Comparison of ENCODE assay signal across 18 cellular contexts in the genomic region with DNA sequence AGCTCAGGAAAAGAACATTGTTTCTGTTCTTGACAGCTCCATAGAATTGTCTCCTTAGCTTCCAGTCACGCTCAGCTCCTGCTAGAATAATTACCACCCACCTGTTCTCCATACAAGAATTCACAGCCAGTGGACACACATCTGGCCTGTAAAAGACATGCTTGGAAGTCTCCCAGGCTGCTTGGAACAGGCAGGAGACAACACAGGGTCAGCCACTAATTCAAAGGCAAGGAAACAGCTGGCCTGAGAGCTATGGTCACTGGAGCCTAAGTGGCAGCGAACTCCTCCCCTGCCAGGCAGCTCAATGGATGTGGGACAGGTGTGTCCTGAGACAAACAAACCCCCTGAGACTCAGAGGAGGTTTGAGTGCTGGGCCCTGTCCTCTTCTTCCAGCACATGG. TPM values are rescaled to one million over a fixed set of nuclear protein-coding genes. Genes with fewer than 3 reads are reported as not detected.
DNase-seq lines count a peak whose midpoint lies in the region; ATAC-seq and TF ChIP-seq lines count a peak whose summit lies in the region.
"Had no signal": no experiment of that assay in that cellular context is flagged by ENCODE, and none has a peak within 500 bp of the region (broad histone marks: within the 10 kb centered on the region; RNA-seq: fewer than 3 reads in every experiment).

No MANE protein-coding gene starts in this region.

- H3K9me3 ChIP-seq in IMR-90 (ENCODE audit: control insufficient read depth, insufficient read depth, low read length) = no peaks in the 10 kb centered on the region
- H3K9me3 ChIP-seq in MG63 = no peaks in the 10 kb centered on the region
- H3K9me3 ChIP-seq: colonic mucosa had no signal

- peaks cover 13% of the 10 kb centered on the region for H3K9me1 ChIP-seq in IMR-90 (ENCODE audit: insufficient read depth, low read length)

- no peak overlapping the region for H3K4me2 ChIP-seq in IMR-90 (ENCODE audit: low read depth, low read length)
- H3K4me2 ChIP-seq: PC-9 had no signal

- H3K4me1 ChIP-seq in IMR-90 (ENCODE audit: control insufficient read depth, insufficient read depth, low read length) = peaks cover 34% of the 10 kb centered on the region
- H3K4me1 ChIP-seq: colonic mucosa had no signal

- no peak for TF ChIP-seq RAD21 in IMR-90 (IDR thresholded peaks at IDR 0.05; ENCODE audit: low read length)

- 0 out of 2 replicates have a peak overlapping the region, but pooled peaks have one; percentile 7 for H3K14ac ChIP-seq in IMR-90 (replicated peaks; ENCODE audit: low read depth, low read length)

- H3K4me3 ChIP-seq in IMR-90 (ENCODE audit: insufficient read depth, low read depth, low read length) (no peak overlapping the region), MG63 (no peak overlapping the region), brain microvascular endothelial cell (ENCODE audit: low read depth, low read length) (no peak overlapping the region)
- H3K4me3 ChIP-seq: colonic mucosa, PC-9 had no signal

- H3K27me3 ChIP-seq in IMR-90 (ENCODE audit: control insufficient read depth, insufficient read depth, low read length) = no peaks in the 10 kb centered on the region
- H3K27me3 ChIP-seq in MG63 = no peaks in the 10 kb centered on the region
- H3K27me3 ChIP-seq in brain microvascular endothelial cell (replicated peaks) = no peaks in the 10 kb centered on the region
- H3K27me3 ChIP-seq: colonic mucosa had no signal

- POLR2A ChIA-PET in IMR-90 (lab: Charles Lee; ENCODE audit: unreplicated experiment) = no interaction called here

- H2BK120ac ChIP-seq in IMR-90 (ENCODE audit: low read depth, low read length) = no peak overlapping the region; the same call in 1 of the 2 replicates

- intact Hi-C loops in IMR-90 (cut with micrococcal nuclease) (loop anchor here (1.0 kb wide), 1 partner anchor 16 kb away; no protein-coding TSS in a partner anchor), sciatic nerve (cut with DNase I) (no loop called here)

- H3K36me3 ChIP-seq in IMR-90 (ENCODE audit: control insufficient read depth, insufficient read depth, low read length) (no peaks in the 10 kb centered on the region), MG63 (no peaks in the 10 kb centered on the region), brain microvascular endothelial cell (replicated peaks) (no peaks in the 10 kb centered on the region)
- H3K36me3 ChIP-seq: colonic mucosa had no signal

- H3K4ac ChIP-seq in IMR-90 (ENCODE audit: low read depth, low read length) = 0 out of 2 replicates have a peak overlapping the region, but pooled peaks have one; percentile 31

- TF ChIP-seq POLR2A in IMR-90 (IDR thresholded peaks at IDR 0.05; ENCODE audit: low read depth, low read length) = no peak

- peak overlapping the region; percentile 12 for H2AK9ac ChIP-seq in IMR-90 (replicated peaks; ENCODE audit: low read depth, low read length, poor library complexity)

- no peak overlapping the region for H2BK5ac ChIP-seq in IMR-90 (ENCODE audit: low read depth, low read length, poor library complexity, severe bottlenecking)

- DNase-seq in NCI-H510A treated with DMSO at 0.1 percent for 48 hours (lab: John Stamatoyannopoulos, UW) (peak; percentile 38), NCI-H510A (lab: John Stamatoyannopoulos, UW) (no peak), IMR-90 (no peak), dermis blood vessel endothelial cell (peak; percentile 76), sciatic nerve (ENCODE audit: low spot score) (no peak), MG63 (no peak), brain microvascular endothelial cell (no peak), NCI-H2081 treated with DMSO at 0.1 percent for 48 hours (lab: John Stamatoyannopoulos, UW) (no peak)
- DNase-seq: activated CD4-positive, alpha-beta T cell treated with anti-CD3 and anti-CD28 coated beads, Interleukin-2, amount 50 U/mL, for 1 hour; activated CD8-positive, alpha-beta memory T cell treated with anti-CD3 and anti-CD28 coated beads, Interleukin-2, amount 50 U/mL, for 4 hours; C1 segment of cervical spinal cord; colonic mucosa; GF-D8; NCI-H1436 treated with DMSO at 0.1 percent for 48 hours; NCI-H526 treated with DMSO at 0.1 percent for 48 hours; PC-9; stimulated activated CD8-positive, alpha-beta memory T cell treated with anti-CD3 and anti-CD28 coated beads, Interleukin-4, amount 100 ng/mL, for 48 hours had no signal

- WGBS in IMR-90 (ENCODE audit: extremely low coverage in 2 of 2, insufficient read length in 1 of 2), 2 experiments = no CpG with 5 or more reads among the region's 2 CpGs

- H3K79me1 ChIP-seq in IMR-90 (ENCODE audit: low read depth in 1 of 2, low read length in 2 of 2) = no peaks in the 10 kb centered on the region

- ATAC-seq in IMR-90 (ENCODE audit: low read depth) (no peak), sciatic nerve (peak; percentile 32)

- no peak overlapping the region for H3K9ac ChIP-seq in IMR-90 (ENCODE audit: low read depth, low read length)

- H4K20me1 ChIP-seq in IMR-90 (ENCODE audit: insufficient read depth, low read length) = no peaks in the 10 kb centered on the region

- H4K8ac ChIP-seq in IMR-90 (ENCODE audit: low read depth in 2 of 2, low read length in 2 of 2) = no peak overlapping the region

- no peak for TF ChIP-seq CTCF in IMR-90 (conservative IDR thresholded peaks at IDR 0.05; ENCODE audit: low read depth, low read length)
- no peak for TF ChIP-seq CTCF in brain microvascular endothelial cell (IDR thresholded peaks at IDR 0.05; ENCODE audit: low read depth, low read length, missing control alignments)

- H4K5ac ChIP-seq in IMR-90 (ENCODE audit: low read depth, low read length) = no peak overlapping the region; the same call in 1 of the 2 replicates

- H3K18ac ChIP-seq in IMR-90 (ENCODE audit: low read depth, low read length) = peak overlapping the region; percentile 37; the same call in 1 of the 2 replicates

- no TSS peak for BruUV-seq in IMR-90 (replicated peaks; lab: Mats Ljungman, UMichigan)

- no peak overlapping the region for H3K27ac ChIP-seq in IMR-90 (ENCODE audit: insufficient read depth, low read length)
- H3K27ac ChIP-seq in brain microvascular endothelial cell = no peak overlapping the region
- H3K27ac ChIP-seq: colonic mucosa, HL-60, PC-9 had no signal

- H4K91ac ChIP-seq in IMR-90 (ENCODE audit: insufficient read depth, low read depth, low read length) = no peak overlapping the region

- H2BK15ac ChIP-seq in IMR-90 (ENCODE audit: low read depth, low read length) = peak overlapping the region; percentile 12; the same call in 1 of the 3 replicates

- H3K56ac ChIP-seq in IMR-90 (ENCODE audit: extremely low read depth, insufficient read depth, low read length) = no peak overlapping the region

- in situ Hi-C loops in IMR-90 (cut with MboI; ENCODE audit: low sequenced_read_pairs) (no loop called here), brain microvascular endothelial cell (cut with HindIII; ENCODE audit: low pct_ligation_motif_present, low sequenced_read_pairs) (no loop called here)

- CTCF ChIA-PET in IMR-90 (lab: Yijun Ruan, JAX) = interaction anchor here (0.6 kb wide), 1 partner anchor 128 kb away, joined by 4 read pairs; no protein-coding TSS in a partner anchor

- H2BK20ac ChIP-seq in IMR-90 (ENCODE audit: low read depth, low read length) = 0 out of 2 replicates have a peak overlapping the region, but pooled peaks have one; percentile 33

- H2AFZ ChIP-seq in IMR-90 (replicated peaks; ENCODE audit: low read length, poor library complexity) = no peak overlapping the region
- H2AFZ ChIP-seq: PC-9 had no signal

- H3K23ac ChIP-seq in IMR-90 (ENCODE audit: low read depth, low read length) = no peak overlapping the region

- dilution Hi-C loops in IMR-90 (cut with HindIII; ENCODE audit: low sequenced_read_pairs, unreplicated experiment) = no loop called here

- H2AK5ac ChIP-seq in IMR-90 (ENCODE audit: low read depth, low read length) = peak overlapping the region; percentile 25; the same call in 1 of the 2 replicates

TF ChIP-seq in IMR-90, 13 proteins besides CTCF, POLR2A, EP300 and RAD21:
- no peak for TF ChIP-seq MXI1 (IDR thresholded peaks at IDR 0.05; ENCODE audit: borderline replicate concordance, low read depth, low read length)
- no peak for TF ChIP-seq FOS (IDR thresholded peaks at IDR 0.05; ENCODE audit: low read depth, low read length)

RNA-seq across cellular contexts. Expression of a gene that starts 22.9 kb away (rescaled TPM):
- total RNA-seq in IMR-90 (2012; rRNA removed) (23.8 and 26.7 TPM in 2 replicates), dermis blood vessel endothelial cell (89.2 and 90.5 TPM in 2 replicates), sciatic nerve (93.0 TPM)
- 79.3 and 81.8 TPM in 2 replicates for polyA plus RNA-seq in IMR-90 (2012; rRNA removed)
- 49.1 and 65.1 TPM in 2 replicates for polyA plus RNA-seq in IMR-90 (2012; cell fraction: cytosol; rRNA removed)
- polyA plus RNA-seq in IMR-90 (2012; cell fraction: nucleus; rRNA removed; ENCODE audit: low replicate concordance) = 57.1 and 111 TPM in 2 replicates
- total RNA-seq in MG63 (2014; rRNA removed; shearing (Covaris generic); ENCODE audit: low replicate concordance) = 4.4 and 4.5 TPM in 2 replicates

Comparison
In these comparisons a context has a peak if more than half of its experiments do, and no peak if none do; other contexts are left out.
1. DNase-seq: peak in NCI-H510A treated with DMSO at 0.1 percent for 48 hours (single experiment) and dermis blood vessel endothelial cell (single experiment); none in NCI-H510A (single experiment), IMR-90 (single experiment), sciatic nerve (single experiment), MG63 (single experiment), brain microvascular endothelial cell (single experiment) and NCI-H2081 treated with DMSO at 0.1 percent for 48 hours (single experiment).